ENCODE assay signal across 19 cellular contexts in genomic region chr14:85118274-85118673, GRCh38.
DNase-seq lines count a peak whose midpoint lies in the region; ATAC-seq and TF ChIP-seq lines count a peak whose summit lies in the region.
"Had no signal": no experiment of that assay in that cellular context is flagged by ENCODE, and none has a peak within 500 bp of the region (broad histone marks: within the 10 kb centered on the region; RNA-seq: fewer than 3 reads in every experiment).

No MANE protein-coding gene starts in this region.

- H3F3A ChIP-seq in smooth muscle cell (ENCODE audit: low read depth) = no peaks in the 10 kb centered on the region

- no peak for TF ChIP-seq POLR2A in right lobe of liver (IDR thresholded peaks at IDR 0.05)

- peak; percentile 41 to 77 (median 74) for ATAC-seq in right lobe of liver
- ATAC-seq: A549 had no signal

- TF ChIP-seq CTCF in fibroblast of villous mesenchyme (IDR thresholded peaks at IDR 0.05; ENCODE audit: insufficient read depth, low read depth, low read length) (no peak), right lobe of liver (IDR thresholded peaks at IDR 0.05) (no peak), smooth muscle cell (IDR thresholded peaks at IDR 0.05; ENCODE audit: borderline replicate concordance, insufficient read depth, poor library complexity, severe bottlenecking) (no peak)

- no peaks in the 10 kb centered on the region for H3K79me2 ChIP-seq in smooth muscle cell (ENCODE audit: low read depth)

- H3K27ac ChIP-seq in right lobe of liver = no peak overlapping the region
- H3K27ac ChIP-seq in smooth muscle cell (ENCODE audit: low read depth) = no peak overlapping the region
- H3K27ac ChIP-seq: 22Rv1, A549, GM23248, HL-60 had no signal

- H3K9ac ChIP-seq in smooth muscle cell (ENCODE audit: low read depth) = no peak overlapping the region
- H3K9ac ChIP-seq: GM23248 had no signal

- no peaks in the 10 kb centered on the region for H3K36me3 ChIP-seq in right lobe of liver
- no peaks in the 10 kb centered on the region for H3K36me3 ChIP-seq in smooth muscle cell (ENCODE audit: low read depth)

- no peaks in the 10 kb centered on the region for H4K20me1 ChIP-seq in smooth muscle cell (ENCODE audit: low read depth)

- H3K4me1 ChIP-seq in right lobe of liver (peaks cover 0 to 10% (median 0%) of the 10 kb centered on the region in 4 donors), smooth muscle cell (ENCODE audit: low read depth) (no peaks in the 10 kb centered on the region)
- H3K4me1 ChIP-seq: A549 had no signal

- peak overlapping the region; percentile 38 for H2AFZ ChIP-seq in smooth muscle cell (ENCODE audit: low read depth)
- H2AFZ ChIP-seq: GM23248 had no signal

- H3K4me2 ChIP-seq in smooth muscle cell = peak overlapping the region; percentile 34
- H3K4me2 ChIP-seq: A549 had no signal

- H3K27me3 ChIP-seq in right lobe of liver = no peaks in the 10 kb centered on the region
- H3K27me3 ChIP-seq in smooth muscle cell (ENCODE audit: low read depth) = no peaks in the 10 kb centered on the region

- DNase-seq in DMS53 (lab: John Stamatoyannopoulos, UW) = peak; percentile 7
- DNase-seq in DMS53 treated with DMSO at 0.1 percent for 48 hours (lab: John Stamatoyannopoulos, UW; ENCODE audit: unreplicated experiment) = no peak
- DNase-seq in fibroblast of villous mesenchyme (ENCODE audit: low read depth) = peak; percentile 20
- DNase-seq in right lobe of liver = no peak
- no peak for DNase-seq in smooth muscle cell (lab: John Stamatoyannopoulos, UW; ENCODE audit: unreplicated experiment)
- DNase-seq in AG20443 (ENCODE audit: low spot score) = no peak
- no peak for DNase-seq in ecto neural progenitor cell (ENCODE audit: low spot score)
- DNase-seq: C1 segment of cervical spinal cord; CD4-positive, CD25-positive, alpha-beta regulatory T cell; CD8-positive, alpha-beta memory T cell; COR-L47; DMS 273 treated with DMSO at 0.1 percent for 48 hours; GDM1; GM23248; HCEC 1CT; IMR-90 had no signal

- intact Hi-C loops in right lobe of liver (cut with DNase I) = no loop called here

- H3K4me3 ChIP-seq in fibroblast of villous mesenchyme (ENCODE audit: low read depth, low read length) (no peak overlapping the region), right lobe of liver (no peak overlapping the region), smooth muscle cell (no peak overlapping the region)
- H3K4me3 ChIP-seq: A549, GM23248 had no signal

- 15% methylated on average over 5 of the region's 5 CpGs for WGBS in right lobe of liver (ENCODE audit: insufficient coverage, low coverage, low lambda C conversion rate, missing lambda C conversion rate)
- 43% methylated on average over 5 of the region's 5 CpGs for WGBS in smooth muscle cell (ENCODE audit: low lambda C conversion rate)

- H3K9me3 ChIP-seq in right lobe of liver (no peaks in the 10 kb centered on the region), smooth muscle cell (replicated peaks; ENCODE audit: low read depth) (no peaks in the 10 kb centered on the region)
- H3K9me3 ChIP-seq: A549 had no signal

Comparison
In these comparisons a context has a peak if more than half of its experiments do, and no peak if none do; other contexts are left out.
1. DNase-seq: peak in DMS53 (single experiment) and fibroblast of villous mesenchyme (single experiment); none in DMS53 treated with DMSO at 0.1 percent for 48 hours (single experiment), right lobe of liver (0 of 3), smooth muscle cell (single experiment), AG20443 (single experiment) and ecto neural progenitor cell (single experiment).